8 cellular contexts compared by ENCODE assay signal in genomic region chr15:101489633-101490407, GRCh38. TPM values are rescaled to one million over a fixed set of nuclear protein-coding genes. Genes with fewer than 3 reads are reported as not detected.
DNase-seq lines count a peak whose midpoint lies in the region; ATAC-seq, FAIRE-seq and TF ChIP-seq lines count a peak whose summit lies in the region.

PCSK6 (minus strand) TSS chr15:101489707; CDS start chr15:101489670, 37 bp downstream.

- intact Hi-C loops in HepG2 (cut with micrococcal nuclease; ENCODE audit: unreplicated experiment), result loop anchor here (2.0 kb wide), 1 partner anchor 43 kb away; no protein-coding TSS in a partner anchor

- H3K9me3 ChIP-seq in A549 (no peaks in the 10 kb centered on the region), HepG2 (ENCODE audit: low read length) (no peaks in the 10 kb centered on the region), thymus (ENCODE audit: control insufficient read depth) (peaks cover 5% of the 10 kb centered on the region)

- TF ChIP-seq POLR2A in A549 (IDR thresholded peaks at IDR 0.05; ENCODE audit: low read length) (0 out of 2 replicates have a peak, but pooled peaks have one; percentile 2), HepG2 (IDR thresholded peaks at IDR 0.05; ENCODE audit: insufficient read depth in 1 of 2, low read depth in 2 of 2, low read length in 2 of 2) (peak in 1 of 2 experiments; percentile 59; a peak in 3 of 4 replicates)

- H2AFZ ChIP-seq in HepG2 (ENCODE audit: low read length), result no peak within 1 kb of the TSS

- BruUV-seq in HepG2 (replicated peaks; lab: Mats Ljungman, UMichigan), result no TSS peak

- POLR2A ChIA-PET in A549 (lab: Yijun Ruan, JAX), result interaction anchor here (0.6 kb wide), 1 partner anchor 89 kb away, joined by 5 read pairs; no protein-coding TSS in a partner anchor
- POLR2A ChIA-PET in HepG2 (lab: Yijun Ruan, JAX), result interaction anchor here (1.1 to 5.4 kb wide), 5 partner anchors 11 to 52 kb away, joined by 5 to 56 read pairs (median 23); no protein-coding TSS in a partner anchor

- TF ChIP-seq CTCF in A549 (IDR thresholded peaks at IDR 0.05) (no peak), HepG2 (CRISPR knock-in tag; IDR thresholded peaks at IDR 0.05) (peak; percentile 39)

- H3K27ac ChIP-seq in A549 (peak within 1 kb of the TSS; percentile 83 to 96), HepG2 (ENCODE audit: extremely low read length, insufficient read depth, low read length) (peak within 1 kb of the TSS; percentile 82), thymus (ENCODE audit: low read depth) (no peak within 1 kb of the TSS)

- CTCF ChIA-PET in A549 (lab: Yijun Ruan, JAX), result interaction anchor here (0.7 to 2.8 kb wide), 6 partner anchors 12 to 194 kb away, joined by 3 to 20 read pairs (median 4); no protein-coding TSS in a partner anchor
- CTCF ChIA-PET in HepG2 (lab: Yijun Ruan, JAX; ENCODE audit: low intra/inter-chr PET ratio, low total read pairs), result no interaction called here

- TF ChIP-seq EP300 in A549 (IDR thresholded peaks at IDR 0.05) (no peak), HepG2 (IDR thresholded peaks at IDR 0.05; ENCODE audit: low read depth in 2 of 2, low read length in 2 of 2) (no peak), HepG2 (CRISPR knock-in tag; IDR thresholded peaks at IDR 0.05; ENCODE audit: borderline replicate concordance) (no peak)

- DNase-seq in A549 (ENCODE audit: low read depth in 1 of 2, low spot score in 1 of 2) (peak; percentile 31 to 66), H7 (peak; percentile 91), T47D (ENCODE audit: low read depth in 1 of 2, low spot score in 1 of 2) (peak; percentile 54 to 82), HepG2 (ENCODE audit: low spot score) (no peak)

- H3K9ac ChIP-seq in HepG2 (ENCODE audit: insufficient read depth, low read depth, low read length), result peak within 1 kb of the TSS; percentile 81

- H3K36me3 ChIP-seq in H7 (replicated peaks; ENCODE audit: control insufficient read depth, insufficient read depth, low read length), result no peaks in the 10 kb centered on the region
- H3K36me3 ChIP-seq in HepG2 (replicated peaks in 1 of 2; ENCODE audit: control insufficient read depth in 1 of 2, insufficient read depth in 2 of 2, low read length in 2 of 2), result peaks cover 7 to 22% of the 10 kb centered on the region in 2 experiments
- H3K36me3 ChIP-seq in thymus (ENCODE audit: control insufficient read depth, insufficient read depth), result no peaks in the 10 kb centered on the region

- TF ChIP-seq RAD21 in A549 (conservative IDR thresholded peaks at IDR 0.05 in 1 of 2, IDR thresholded peaks at IDR 0.05 in 1 of 2) (no peak), HepG2 (CRISPR knock-in tag; IDR thresholded peaks at IDR 0.05) (peak; percentile 33; the same call in 1 of the 2 replicates)

- no peak for FAIRE-seq in A549 (lab: Jason Lieb, UNC)
- no peak for FAIRE-seq in HepG2 (lab: Jason Lieb, UNC)

- peaks cover 28% of the 10 kb centered on the region for H3K27me3 ChIP-seq in H7 (ENCODE audit: control insufficient read depth, insufficient read depth, low read length)
- H3K27me3 ChIP-seq in HepG2 (ENCODE audit: control insufficient read depth in 1 of 2, insufficient read depth in 2 of 2, low read length in 2 of 2), result no peaks in the 10 kb centered on the region
- H3K27me3 ChIP-seq in thymus (ENCODE audit: control insufficient read depth, insufficient read depth), result peaks cover 35% of the 10 kb centered on the region

- peaks cover 8% of the 10 kb centered on the region; the same call in 2 of the 3 replicates for H3K4me1 ChIP-seq in A549
- H3K4me1 ChIP-seq in HepG2 (ENCODE audit: insufficient read depth, low read length), result peaks cover 50% of the 10 kb centered on the region
- no peaks in the 10 kb centered on the region for H3K4me1 ChIP-seq in thymus (ENCODE audit: control insufficient read depth, insufficient read depth, low read length)

- H3K79me2 ChIP-seq in HepG2 (ENCODE audit: insufficient read depth, low read length), result peaks cover 35% of the 10 kb centered on the region

- 43% methylated on average over 42 of the region's 103 CpGs for WGBS in A549 (ENCODE audit: missing lambda C conversion rate)
- WGBS in HepG2 (ENCODE audit: low lambda C conversion rate), result 86% methylated on average over 12 of the region's 103 CpGs
- 30% methylated on average over 102 of the region's 103 CpGs for WGBS in thymus

- peaks cover 7% of the 10 kb centered on the region for H4K20me1 ChIP-seq in HepG2 (ENCODE audit: insufficient read depth, low read length)

- ATAC-seq in A549 (peak; percentile 54 to 67), HepG2 (peak; percentile 14), GM18858 (IDR thresholded peaks at IDR 0.05; ENCODE audit: unreplicated experiment) (no peak), GM18502 (IDR thresholded peaks at IDR 0.05; ENCODE audit: poor library complexity, unreplicated experiment) (no peak), HG02763 (IDR thresholded peaks at IDR 0.05; ENCODE audit: unreplicated experiment) (no peak)

- in situ Hi-C loops in T47D (cut with HindIII; ENCODE audit: low pct_unique_long_range_greater_than_20kb, low sequenced_read_pairs) (no loop called here), HepG2 (cut with HindIII; ENCODE audit: extremely low pct_ligation_motif_present, low pct_unique_long_range_greater_than_20kb) (loop anchor here (5.0 to 10.0 kb wide), 2 partner anchors 53 to 195 kb away; partner anchors contain the start of gene SNRPA1)

- H3K4me2 ChIP-seq in A549, result peak within 1 kb of the TSS; percentile 97
- peak within 1 kb of the TSS; percentile 80 for H3K4me2 ChIP-seq in HepG2 (ENCODE audit: low read depth, low read length)

- H3K4me3 ChIP-seq in A549 (peak within 1 kb of the TSS; percentile 82), H7 (ENCODE audit: insufficient read depth, low read depth, low read length) (peak within 1 kb of the TSS; percentile 44), HepG2 (replicated peaks in 1 of 3; ENCODE audit: insufficient read depth in 1 of 3, low read depth in 2 of 3, low read length in 3 of 3) (peak within 1 kb of the TSS; percentile 62 to 83 (median 83)), thymus (ENCODE audit: low read length) (peak within 1 kb of the TSS; percentile 36)

TF ChIP-seq in A549, 52 proteins besides CTCF, POLR2A, EP300 and RAD21 (continues in another document):
- TF ChIP-seq ZNF302 (CRISPR knock-in tag; IDR thresholded peaks at IDR 0.05) (no peak), E2F6 (IDR thresholded peaks at IDR 0.05; ENCODE audit: borderline replicate concordance, low read depth) (0 out of 2 replicates have a peak, but pooled peaks have one; percentile 3), JUNB (IDR thresholded peaks at IDR 0.05) (no peak), RARB (CRISPR knock-in tag; IDR thresholded peaks at IDR 0.05) (no peak), RNF2 (IDR thresholded peaks at IDR 0.05; ENCODE audit: borderline replicate concordance, low read depth) (no peak)

TF ChIP-seq in HepG2, 621 proteins besides CTCF, POLR2A, EP300 and RAD21 (continues in another document):
- TF ChIP-seq ZNF281 (CRISPR knock-in tag; IDR thresholded peaks at IDR 0.05; ENCODE audit: borderline replicate concordance) (no peak), MAFG (CRISPR knock-in tag; IDR thresholded peaks at IDR 0.05) (no peak)

RNA-seq across cellular contexts. Expression of gene PCSK6, which starts in this region (rescaled TPM):
- polyA plus RNA-seq in A549 (2011; rRNA removed), result 15.2 and 20.1 TPM in 2 replicates
- polyA plus RNA-seq in A549 (2012; cell fraction: cytosol; rRNA removed), result 12.2 and 16.7 TPM in 2 replicates
- polyA plus RNA-seq in A549 (2012; cell fraction: nucleus; rRNA removed), result 12.2 and 21.3 TPM in 2 replicates
- 10.0 to 11.1 TPM (median 10.8 TPM) in 3 replicates for polyA plus RNA-seq in A549 (2017; fragmentation: RNase III; extraction: RNeasy Plus Mini Kit Qiagen cat#74134 plus additional on column Dnase treatment)
- 32.2 and 37.3 TPM in 2 replicates for polyA minus RNA-seq in A549 (2011; rRNA and poly(A)+ RNA removed)
- total RNA-seq in H7 (2014; rRNA removed; shearing (Covaris generic)), result 3.9 and 4.7 TPM in 2 replicates
- 42.5 and 56.5 TPM in 2 replicates for total RNA-seq in HepG2 (2016; rRNA removed; fragmentation: Illumina TruSeq; extraction: Trizol)
- 71.9 and 81.0 TPM in 2 replicates for total RNA-seq in HepG2 (2016; cell fraction: cytosol; rRNA removed; fragmentation: Illumina TruSeq; extraction: Trizol; ENCODE audit: low read depth)
- 34.4 and 55.2 TPM in 2 replicates for total RNA-seq in HepG2 (2016; cell fraction: insoluble cytoplasmic fraction; rRNA removed; fragmentation: Illumina TruSeq; extraction: Trizol)
- total RNA-seq in HepG2 (2016; cell fraction: membrane; rRNA removed; fragmentation: Illumina TruSeq; extraction: Trizol), result 69.6 and 77.5 TPM in 2 replicates
- 66.0 and 74.7 TPM in 2 replicates for total RNA-seq in HepG2 (2016; cell fraction: nucleus; rRNA removed; fragmentation: Illumina TruSeq; extraction: Trizol)
- 155 and 208 TPM in 2 replicates for polyA plus RNA-seq in HepG2 (2011; rRNA removed)
- polyA plus RNA-seq in HepG2 (2011; cell fraction: cytosol; rRNA removed), result 113 and 150 TPM in 2 replicates
- polyA plus RNA-seq in HepG2 (2011; cell fraction: nucleus; rRNA removed), result 207 and 256 TPM in 2 replicates
- 61.3 and 94.3 TPM in 2 replicates for polyA plus RNA-seq in HepG2 (2012)
- polyA plus RNA-seq in HepG2 (2016; cell fraction: cytosol; fragmentation: Illumina TruSeq; extraction: Trizol; ENCODE audit: low read depth), result 28.0 and 30.8 TPM in 2 replicates
- polyA plus RNA-seq in HepG2 (2016; cell fraction: insoluble cytoplasmic fraction; fragmentation: Illumina TruSeq; extraction: Trizol; ENCODE audit: low read depth), result 34.4 and 44.9 TPM in 2 replicates
- polyA plus RNA-seq in HepG2 (2016; cell fraction: membrane; fragmentation: Illumina TruSeq; extraction: Trizol; ENCODE audit: low read depth), result 53.8 and 67.9 TPM in 2 replicates
- polyA plus RNA-seq in HepG2 (2016; cell fraction: nucleus; fragmentation: Illumina TruSeq; extraction: Trizol; ENCODE audit: insufficient read depth, low read depth), result 84.3 and 88.3 TPM in 2 replicates
- 65.0 and 447 TPM in 2 replicates for polyA minus RNA-seq in HepG2 (2011; rRNA and poly(A)+ RNA removed; ENCODE audit: low replicate concordance)
- polyA minus RNA-seq in HepG2 (2011; cell fraction: cytosol; rRNA and poly(A)+ RNA removed), result 126 and 149 TPM in 2 replicates
- polyA minus RNA-seq in HepG2 (2011; cell fraction: nucleus; rRNA and poly(A)+ RNA removed), result 126 and 142 TPM in 2 replicates
- polyA plus RNA-seq in thymus, result 10.1 TPM

Comparison
In these comparisons a context has a peak if more than half of its experiments do, and no peak if none do; other contexts are left out.
1. ATAC-seq: peak in A549 (2 of 2) and HepG2 (single experiment); none in GM18858 (single experiment), GM18502 (single experiment) and HG02763 (single experiment).
2. Of the 38 proteins assayed by ChIP-seq in both HepG2 and A549: peak only in HepG2: CTCF, FOSL2, MYC, PHF8 and RAD21; only in A549: none; in both: BCL3; in neither: 30; mixed calls (peak in some experiments, not most) for 2.
3. Peak in every context shown above with its lines, with median percentiles within 50 percentile points of each other: H3K4me3 ChIP-seq.